In the genomic region with DNA sequence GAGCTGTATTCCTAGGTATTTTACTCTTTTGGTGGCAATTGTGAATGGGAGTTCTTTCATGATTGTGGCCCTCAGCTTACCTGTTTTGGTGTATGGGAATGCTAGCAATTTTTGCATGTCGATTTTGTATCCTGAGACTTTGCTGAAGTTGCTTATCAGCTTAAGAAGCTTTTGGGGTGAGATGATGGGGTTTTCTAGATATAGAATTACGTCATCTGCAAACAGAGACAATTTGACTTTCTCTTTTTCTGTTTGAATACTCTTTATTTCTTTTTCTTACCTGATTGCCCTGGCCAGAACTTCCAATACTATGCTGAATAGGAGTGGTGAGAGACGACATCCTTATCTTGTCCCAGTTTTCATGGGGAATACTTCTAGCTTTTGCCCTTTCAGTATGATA, we compare ENCODE assay signal across 34 cellular contexts.
"Had no signal": no experiment of that assay in that cellular context is flagged by ENCODE, and none has a peak within 500 bp of the region (broad histone marks: within the 10 kb centered on the region; RNA-seq: fewer than 3 reads in every experiment).

No MANE protein-coding gene starts in this region.

- H3K27ac ChIP-seq: adrenal gland, ascending aorta, body of pancreas, brain microvascular endothelial cell, breast epithelium, cardiac muscle cell had no signal

- H3K4me3 ChIP-seq: adrenal gland, ascending aorta, body of pancreas, breast epithelium, cardiac muscle cell had no signal

- ATAC-seq: activated naive CD4-positive, alpha-beta T cell treated with anti-CD3 and anti-CD28 coated beads, Interleukin-2, amount 50 U/mL, for 72 hours; activated naive CD8-positive, alpha-beta T cell treated with anti-CD3 and anti-CD28 coated beads, Interleukin-2, amount 50 U/mL, for 24 hours; activated T-cell treated with anti-CD3 and anti-CD28 coated beads, Interleukin-2, amount 50 U/mL, for 4 hours; activated T-cell treated with anti-CD3 and anti-CD28 coated beads, Interleukin-2, amount 50 U/mL, for 72 hours; activated T-helper 17 cell treated with anti-CD3 and anti-CD28 coated beads, Interleukin-2, amount 50 U/mL, for 72 hours; body of pancreas had no signal

- FAIRE-seq: astrocyte, bronchial epithelial cell had no signal

- H3K9me3 ChIP-seq: adrenal gland, body of pancreas, breast epithelium had no signal

- DNase-seq: activated effector memory CD4-positive, alpha-beta T cell treated with anti-CD3 and anti-CD28 coated beads, Interleukin-2, amount 50 U/mL, for 16 hours; activated effector memory CD4-positive, alpha-beta T cell treated with Interleukin-2 at 50 U/mL for 16 hours; activated gamma-delta T cell; activated gamma-delta T cell treated with Interleukin-2 at 50 U/mL for 16 hours; activated naive CD4-positive, alpha-beta T cell; activated naive CD4-positive, alpha-beta T cell treated with anti-CD3 and anti-CD28 coated beads for 36 hours; activated naive CD4-positive, alpha-beta T cell treated with anti-CD3 and anti-CD28 coated beads, Interleukin-2, amount 10 ng/mL, durations not matched to agents 7 days and 5 days; activated naive CD4-positive, alpha-beta T cell treated with anti-CD3 and anti-CD28 coated beads, Interleukin-2, amount 50 U/mL, for 16 hours; activated naive CD4-positive, alpha-beta T cell treated with Interleukin-2 at 50 U/mL for 16 hours; activated naive CD8-positive, alpha-beta T cell treated with anti-CD3 and anti-CD28 coated beads for 36 hours; activated naive CD8-positive, alpha-beta T cell treated with anti-CD3 and anti-CD28 coated beads, Interleukin-2, amount 10 ng/mL, durations not matched to agents 7 days and 5 days; activated naive CD8-positive, alpha-beta T cell treated with anti-CD3 and anti-CD28 coated beads, Interleukin-2, amount 50 U/mL, for 24 hours; activated T-cell treated with anti-CD3 and anti-CD28 coated beads, Interleukin-2, amount 50 U/mL, for 1 hour; activated T-cell treated with anti-CD3 and anti-CD28 coated beads, Interleukin-2, amount 50 U/mL, for 24 hours; activated T-cell treated with anti-CD3 and anti-CD28 coated beads, Interleukin-2, amount 50 U/mL, for 4 hours; activated T-cell treated with anti-CD3 and anti-CD28 coated beads, Interleukin-2, amount 50 U/mL, for 48 hours; activated T-cell treated with anti-CD3 and anti-CD28 coated beads, Interleukin-2, amount 50 U/mL, for 72 hours; adrenal gland; amniotic stem cell; amygdala; anterior cingulate cortex; aorta; body of pancreas; brain microvascular endothelial cell; caudate nucleus; central memory CD4-positive, alpha-beta T cell; cerebellar nuclear complex had no signal

- H3K4me1 ChIP-seq: adrenal gland, ascending aorta, body of pancreas, breast epithelium had no signal

- H3K36me3 ChIP-seq: adrenal gland, ascending aorta, brain microvascular endothelial cell, breast epithelium, cardiac muscle cell had no signal

- H3K27me3 ChIP-seq: adrenal gland, ascending aorta, body of pancreas, brain microvascular endothelial cell, breast epithelium, cardiac muscle cell had no signal
